Comparison of ENCODE assay signal across 20 cellular contexts in the genomic region with DNA sequence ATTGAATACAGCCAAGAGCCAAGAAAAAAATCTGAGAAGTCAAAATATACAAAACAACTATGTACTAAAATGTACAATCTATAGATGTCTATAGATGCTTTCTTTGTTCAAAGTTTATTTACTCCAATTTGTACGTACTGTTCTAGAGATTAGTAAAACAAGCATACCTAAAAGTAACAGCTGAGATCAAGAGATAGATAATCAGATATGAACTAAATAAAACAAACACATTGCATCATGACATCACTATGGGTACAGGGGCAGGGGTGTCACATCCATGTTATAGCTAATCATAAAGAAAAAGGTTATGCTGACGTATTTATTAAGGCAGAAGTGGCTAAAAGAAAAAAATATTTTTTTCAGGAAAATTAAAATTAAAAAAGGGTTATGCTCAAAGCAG.
DNase-seq lines count a peak whose midpoint lies in the region; ATAC-seq and TF ChIP-seq lines count a peak whose summit lies in the region.
"Had no signal": no experiment of that assay in that cellular context is flagged by ENCODE, and none has a peak within 500 bp of the region (broad histone marks: within the 10 kb centered on the region; RNA-seq: fewer than 3 reads in every experiment).

No MANE protein-coding gene starts in this region.

- no peak for TF ChIP-seq CTCF in VCaP (conservative IDR thresholded peaks at IDR 0.05)
- no peak for TF ChIP-seq CTCF in RWPE1 (conservative IDR thresholded peaks at IDR 0.05; ENCODE audit: low read depth)

- H3K4me1 Mint-ChIP-seq in activated naive CD8-positive, alpha-beta T cell (ENCODE audit: low read depth) = peaks cover 36% of the 10 kb centered on the region
- H3K4me1 Mint-ChIP-seq in activated naive CD8-positive, alpha-beta T cell treated with anti-CD3 and anti-CD28 coated beads for 36 hours = peaks cover 18% of the 10 kb centered on the region

- H3K36me3 Mint-ChIP-seq in activated naive CD8-positive, alpha-beta T cell = peaks cover 8% of the 10 kb centered on the region
- H3K36me3 Mint-ChIP-seq in activated naive CD8-positive, alpha-beta T cell treated with anti-CD3 and anti-CD28 coated beads for 36 hours = peaks cover 13% of the 10 kb centered on the region

- ATAC-seq in HG02973 (IDR thresholded peaks at IDR 0.05; ENCODE audit: unreplicated experiment) = no peak
- ATAC-seq: CD8-positive, alpha-beta T cell; Right ventricle myocardium inferior; SK-N-SH treated with all-trans-retinoic acid at 6 μM for 48 hours; T-cell had no signal

- POLR2A ChIA-PET in RWPE1 (lab: Yijun Ruan, JAX; ENCODE audit: low non-redundant PET) = no interaction called here

- DNase-seq in activated naive CD8-positive, alpha-beta T cell treated with anti-CD3 and anti-CD28 coated beads for 36 hours = no peak
- peak; percentile 17 for DNase-seq in iris pigment epithelial cell (ENCODE audit: low read depth)
- no peak for DNase-seq in activated CD8-positive, alpha-beta memory T cell treated with anti-CD3 and anti-CD28 coated beads for 24 hours
- DNase-seq in RWPE1 (ENCODE audit: low spot score) = no peak
- DNase-seq in CD1c-positive myeloid dendritic cell (ENCODE audit: extremely low spot score) = no peak
- DNase-seq: 8988T; CD8-positive, alpha-beta T cell; DND-41; GM23248; Kasumi-1; MM.1S; NCI-H1092 treated with DMSO at 0.1 percent for 48 hours; NCI-H2081; Peyer's patch; T-cell had no signal

- H3K27ac ChIP-seq in VCaP = peak overlapping the region; percentile 97
- H3K27ac ChIP-seq in RWPE1 = no peak overlapping the region
- H3K27ac ChIP-seq: GM23248, Peyer's patch had no signal

- H3K4me3 Mint-ChIP-seq in activated naive CD8-positive, alpha-beta T cell = no peak overlapping the region
- no peak overlapping the region for H3K4me3 Mint-ChIP-seq in activated naive CD8-positive, alpha-beta T cell treated with anti-CD3 and anti-CD28 coated beads for 36 hours
- H3K4me3 Mint-ChIP-seq: CD8-positive, alpha-beta T cell; T-cell had no signal

- peak overlapping the region; percentile 17 for H3K27ac Mint-ChIP-seq in activated naive CD8-positive, alpha-beta T cell
- no peak overlapping the region for H3K27ac Mint-ChIP-seq in activated naive CD8-positive, alpha-beta T cell treated with anti-CD3 and anti-CD28 coated beads for 36 hours
- H3K27ac Mint-ChIP-seq: CD8-positive, alpha-beta T cell; T-cell had no signal

- H3K27me3 Mint-ChIP-seq in activated naive CD8-positive, alpha-beta T cell = no peaks in the 10 kb centered on the region
- H3K27me3 Mint-ChIP-seq in activated naive CD8-positive, alpha-beta T cell treated with anti-CD3 and anti-CD28 coated beads for 36 hours = no peaks in the 10 kb centered on the region
- H3K27me3 Mint-ChIP-seq: T-cell had no signal

- no peaks in the 10 kb centered on the region for H3K9me3 Mint-ChIP-seq in activated naive CD8-positive, alpha-beta T cell (ENCODE audit: low read depth)
- peaks cover 5% of the 10 kb centered on the region for H3K9me3 Mint-ChIP-seq in activated naive CD8-positive, alpha-beta T cell treated with anti-CD3 and anti-CD28 coated beads for 36 hours

- CTCF ChIA-PET in RWPE1 (lab: Yijun Ruan, JAX) = interaction anchor here (0.7 kb wide), 1 partner anchor 896 kb away, joined by 6 read pairs; no protein-coding TSS in a partner anchor
